15 cellular contexts compared by ENCODE assay signal in genomic region chr15:75362642-75363249, GRCh38.
"Had no signal": no experiment of that assay in that cellular context is flagged by ENCODE, and none has a peak within 500 bp of the region (broad histone marks: within the 10 kb centered on the region; RNA-seq: fewer than 3 reads in every experiment).

No MANE protein-coding gene starts in this region.

- H3K9me3 ChIP-seq: gastroesophageal sphincter, left ventricle myocardium inferior, pancreas, thyroid gland had no signal

- H3K27me3 ChIP-seq: gastroesophageal sphincter, pancreas, thyroid gland had no signal

- H3K27ac Mint-ChIP-seq: activated CD4-positive, alpha-beta T cell treated with anti-CD3 and anti-CD28 coated beads, Interleukin-2, amount 10 ng/mL, durations not matched to agents 7 days and 5 days; activated CD8-positive, alpha-beta memory T cell treated with anti-CD3 and anti-CD28 coated beads, Interleukin-2, amount 10 ng/mL, durations not matched to agents 7 days and 5 days; activated naive CD8-positive, alpha-beta T cell treated with anti-CD3 and anti-CD28 coated beads, Interleukin-2, amount 50 U/mL, for 24 hours; memory B cell; T-cell had no signal

- DNase-seq: activated CD4-positive, alpha-beta T cell treated with anti-CD3 and anti-CD28 coated beads, Interleukin-2, amount 10 ng/mL, durations not matched to agents 7 days and 5 days; activated CD8-positive, alpha-beta memory T cell treated with anti-CD3 and anti-CD28 coated beads, Interleukin-2, amount 10 ng/mL, durations not matched to agents 7 days and 5 days; activated naive CD8-positive, alpha-beta T cell treated with anti-CD3 and anti-CD28 coated beads, Interleukin-2, amount 50 U/mL, for 24 hours; activated T-cell treated with anti-CD3 and anti-CD28 coated beads, Interleukin-2, amount 50 U/mL, for 72 hours; left ventricle myocardium inferior; pancreas; stimulated activated CD4-positive, alpha-beta T cell treated with anti-CD3 and anti-CD28 coated beads, Interleukin-15, amount 100 ng/mL, for 24 hours; stimulated activated CD4-positive, alpha-beta T cell treated with anti-CD3 and anti-CD28 coated beads, Interleukin-4, amount 100 ng/mL, for 4 hours; T-cell; thyroid gland had no signal

- ATAC-seq: activated CD8-positive, alpha-beta memory T cell treated with anti-CD3 and anti-CD28 coated beads, Interleukin-2, amount 10 ng/mL, durations not matched to agents 7 days and 5 days; activated naive CD8-positive, alpha-beta T cell treated with anti-CD3 and anti-CD28 coated beads, Interleukin-2, amount 50 U/mL, for 24 hours; activated T-cell treated with anti-CD3 and anti-CD28 coated beads, Interleukin-2, amount 50 U/mL, for 72 hours; gastroesophageal sphincter; pancreas had no signal

- FAIRE-seq: astrocyte, keratinocyte, pancreas had no signal

- H3K9me3 Mint-ChIP-seq: activated CD4-positive, alpha-beta T cell treated with anti-CD3 and anti-CD28 coated beads, Interleukin-2, amount 10 ng/mL, durations not matched to agents 7 days and 5 days; activated naive CD8-positive, alpha-beta T cell treated with anti-CD3 and anti-CD28 coated beads, Interleukin-2, amount 50 U/mL, for 24 hours; activated T-cell treated with anti-CD3 and anti-CD28 coated beads, Interleukin-2, amount 50 U/mL, for 72 hours; memory B cell; T-cell had no signal

- H3K27ac ChIP-seq: gastroesophageal sphincter, left ventricle myocardium inferior, pancreas, thyroid gland, VCaP had no signal

- H3K4me3 ChIP-seq: gastroesophageal sphincter, left ventricle myocardium inferior, pancreas, thyroid gland had no signal

- H3K4me3 Mint-ChIP-seq: activated CD4-positive, alpha-beta T cell treated with anti-CD3 and anti-CD28 coated beads, Interleukin-2, amount 10 ng/mL, durations not matched to agents 7 days and 5 days; activated CD8-positive, alpha-beta memory T cell treated with anti-CD3 and anti-CD28 coated beads, Interleukin-2, amount 10 ng/mL, durations not matched to agents 7 days and 5 days; activated naive CD8-positive, alpha-beta T cell treated with anti-CD3 and anti-CD28 coated beads, Interleukin-2, amount 50 U/mL, for 24 hours; activated T-cell treated with anti-CD3 and anti-CD28 coated beads, Interleukin-2, amount 50 U/mL, for 72 hours; memory B cell; T-cell had no signal

- H3K27me3 Mint-ChIP-seq: activated CD4-positive, alpha-beta T cell treated with anti-CD3 and anti-CD28 coated beads, Interleukin-2, amount 10 ng/mL, durations not matched to agents 7 days and 5 days; activated CD8-positive, alpha-beta memory T cell treated with anti-CD3 and anti-CD28 coated beads, Interleukin-2, amount 10 ng/mL, durations not matched to agents 7 days and 5 days; activated naive CD8-positive, alpha-beta T cell treated with anti-CD3 and anti-CD28 coated beads, Interleukin-2, amount 50 U/mL, for 24 hours; memory B cell; T-cell had no signal
